Comparison of ENCODE assay signal across 8 cellular contexts in the genomic region with DNA sequence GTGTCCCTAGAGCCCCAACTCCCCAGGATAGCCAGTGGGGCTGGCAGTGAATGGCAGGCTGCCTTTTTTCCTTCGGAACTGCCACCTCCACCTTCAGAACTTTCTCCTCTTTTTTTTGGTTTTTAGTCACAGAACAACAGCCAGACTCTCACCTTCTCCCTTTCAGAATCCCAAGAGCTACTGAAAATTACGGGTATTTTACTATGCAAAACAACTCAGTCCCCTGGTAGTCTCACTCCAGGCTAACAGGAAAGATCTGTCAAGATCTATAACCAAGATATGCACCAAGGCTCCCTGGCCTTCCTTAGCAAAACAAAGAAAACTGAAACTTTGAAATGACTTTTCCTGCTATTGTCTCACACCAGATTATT. TPM values are rescaled to one million over a fixed set of nuclear protein-coding genes. Genes with fewer than 3 reads are reported as not detected.
DNase-seq lines count a peak whose midpoint lies in the region; ATAC-seq, FAIRE-seq and TF ChIP-seq lines count a peak whose summit lies in the region.

No MANE protein-coding gene starts in this region.

- H3K4me1 ChIP-seq in GM12878 (ENCODE audit: control insufficient read depth, insufficient read depth, low read length) = peaks cover 31% of the 10 kb centered on the region

- POLR2A ChIA-PET in GM12878 (lab: Charles Lee) = interaction anchor here (1.3 to 2.2 kb wide), 7 partner anchors 9 to 157 kb away, joined by 3 to 14 read pairs (median 5); partner anchors contain the start of genes TNFRSF1A and VAMP1

- H3K9me3 Mint-ChIP-seq in osteocyte (ENCODE audit: unreplicated experiment) = no peaks in the 10 kb centered on the region

- no peak for TF ChIP-seq EP300 in GM12878 (IDR thresholded peaks at IDR 0.05; ENCODE audit: borderline replicate concordance in 1 of 2, control insufficient read depth in 1 of 2, low read depth in 2 of 2, low read length in 2 of 2)

- peak overlapping the region; percentile 79 for H3K27ac ChIP-seq in GM12878 (ENCODE audit: control insufficient read depth, insufficient read depth)

- CTCF ChIA-PET in GM12878 (lab: Yijun Ruan, JAX) = interaction anchor here (0.8 to 2.1 kb wide), 24 partner anchors 10 to 184 kb away, joined by 3 to 48 read pairs (median 4); partner anchors contain the start of gene VAMP1

- SMC1A ChIA-PET in GM12878 (lab: Charles Lee; ENCODE audit: uncharacterized antibody, unreplicated experiment) = interaction anchor here (0.8 to 2.5 kb wide), 19 partner anchors 9 to 361 kb away, joined by 3 to 32 read pairs (median 4); partner anchors contain the start of gene TNFRSF1A

- H3K4me3 Mint-ChIP-seq in osteocyte (ENCODE audit: unreplicated experiment) = peak overlapping the region; percentile 11

- 14% methylated on average over 2 of the region's 2 CpGs for WGBS in GM12878 (ENCODE audit: insufficient coverage, insufficient replicate concordance, low lambda C conversion rate, missing lambda C conversion rate)

- TF ChIP-seq CTCF in GM12878 (IDR thresholded peaks at IDR 0.05 in 2 of 3, conservative IDR thresholded peaks at IDR 0.05 in 1 of 3; ENCODE audit: control insufficient read depth in 2 of 3, extremely low read depth in 1 of 3, insufficient read depth in 1 of 3, low read depth in 3 of 3, low read length in 3 of 3) (no peak), osteocyte (IDR thresholded peaks at IDR 0.05) (no peak), GM13976 (IDR thresholded peaks at IDR 0.05; ENCODE audit: borderline replicate concordance, control extremely low read depth, extremely low read depth, insufficient read depth, missing control alignments) (no peak)

- H3K27me3 ChIP-seq in GM12878 (replicated peaks in 1 of 2; ENCODE audit: control insufficient read depth in 2 of 2, insufficient read depth in 2 of 2, low read length in 1 of 2) = no peaks in the 10 kb centered on the region

- ATAC-seq in GM18499 (IDR thresholded peaks at IDR 0.05; ENCODE audit: insufficient read depth, unreplicated experiment) (peak; percentile 19), HG02981 (IDR thresholded peaks at IDR 0.05; ENCODE audit: unreplicated experiment) (peak; percentile 16), GM12878 (peak; percentile 52), GM21367 (IDR thresholded peaks at IDR 0.05; ENCODE audit: unreplicated experiment) (no peak)

- DNase-seq in GM12878 (ENCODE audit: low read depth, low spot score) (no peak), osteocyte (ENCODE audit: extremely low spot score, unreplicated experiment) (no peak), islet precursor cell (no peak), HCEC 1CT (no peak), GM13976 (ENCODE audit: low spot score) (no peak)

- peak overlapping the region; percentile 85 for H3K4me2 ChIP-seq in GM12878 (ENCODE audit: control insufficient read depth, insufficient read depth)

- H3K9ac ChIP-seq in GM12878 (ENCODE audit: control insufficient read depth, insufficient read depth, low read length) = peak overlapping the region; percentile 60; the same call in 1 of the 2 replicates

- no TSS peak for BruUV-seq in GM12878 (replicated peaks; lab: Mats Ljungman, UMichigan)

- H3K9me3 ChIP-seq in GM12878 (replicated peaks; ENCODE audit: control insufficient read depth, insufficient read depth, low read length) = no peaks in the 10 kb centered on the region

- no peaks in the 10 kb centered on the region for H3K27me3 Mint-ChIP-seq in osteocyte (ENCODE audit: unreplicated experiment)

- H3K79me2 ChIP-seq in GM12878 (ENCODE audit: control insufficient read depth, insufficient read depth, low read length) = no peaks in the 10 kb centered on the region

- in situ Hi-C loops in GM12878 (cut with MboI) (no loop called here), GM13976 (cut with MboI; ENCODE audit: low sequenced_read_pairs, unreplicated experiment) (no loop called here)

- no peak overlapping the region for H3K4me3 ChIP-seq in GM12878

- no peaks in the 10 kb centered on the region; a peak in 1 of 4 replicates for H3K36me3 ChIP-seq in GM12878 (ENCODE audit: control insufficient read depth in 2 of 2, insufficient read depth in 2 of 2, low read length in 1 of 2)

- no peaks in the 10 kb centered on the region for H4K20me1 ChIP-seq in GM12878 (ENCODE audit: control insufficient read depth, insufficient read depth)

- peak overlapping the region; percentile 97 for H3K27ac Mint-ChIP-seq in osteocyte (ENCODE audit: unreplicated experiment)

- peaks cover 64% of the 10 kb centered on the region for H3K4me1 Mint-ChIP-seq in osteocyte (ENCODE audit: unreplicated experiment)

- RAD21 ChIA-PET in GM12878 (lab: Charles Lee; ENCODE audit: unreplicated experiment) = interaction anchor here (0.8 to 2.0 kb wide), 20 partner anchors 10 to 309 kb away, joined by 3 to 23 read pairs (median 4); partner anchors contain the start of genes MRPL51, TNFRSF1A and VAMP1

- peak; percentile 18 for FAIRE-seq in GM12878 (lab: Jason Lieb, UNC)

- peaks cover 3% of the 10 kb centered on the region for H3K36me3 Mint-ChIP-seq in osteocyte (ENCODE audit: unreplicated experiment)

- TF ChIP-seq POLR2A in GM12878 (IDR thresholded peaks at IDR 0.05; ENCODE audit: low read depth, low read length) = no peak

- H2AFZ ChIP-seq in GM12878 (ENCODE audit: control insufficient read depth, low read depth, low read length) = peak overlapping the region; percentile 84

- intact Hi-C loops in GM12878 (cut with micrococcal nuclease; ENCODE audit: unreplicated experiment) = loop anchor here (2.0 to 5.0 kb wide), 2 partner anchors 100 to 144 kb away; no protein-coding TSS in a partner anchor

- no peak for TF ChIP-seq RAD21 in GM12878 (IDR thresholded peaks at IDR 0.05; ENCODE audit: insufficient read depth, low read depth, low read length)

RNA-seq across cellular contexts. Expression of gene PLEKHG6, which starts 12.5 kb away (rescaled TPM):
- total RNA-seq in GM12878 (2013; cell fraction: nucleolus; rRNA removed) = 2.3 and 2.8 TPM in 2 replicates
- total RNA-seq in GM12878 (2014; rRNA removed) = 1.0 and 1.4 TPM in 2 replicates
- total RNA-seq in GM12878 (2014; rRNA removed; fragmentation: Illumina TruSeq; extraction: Trizol) = 0.60 and 0.72 TPM in 2 replicates
- total RNA-seq in GM12878 (2021) = 0.90 and 1.5 TPM in 2 replicates
- 0.33 TPM for polyA plus RNA-seq in GM12878 (2011; ENCODE audit: low read depth)
- 1.4 and 2.0 TPM in 2 replicates for polyA plus RNA-seq in GM12878 (2011; rRNA removed)
- polyA plus RNA-seq in GM12878 (2011; cell fraction: cytosol; rRNA removed) = 4.7 and 9.6 TPM in 2 replicates
- polyA plus RNA-seq in GM12878 (2011; cell fraction: nucleus; rRNA removed) = 3.3 and 9.4 TPM in 2 replicates
- polyA plus RNA-seq in GM12878 (2012) = 1.6 and 2.4 TPM in 2 replicates
- polyA plus RNA-seq in GM12878 (2014; fragmentation: Illumina TruSeq; extraction: Trizol) = 0.10 and 0.62 TPM in 2 replicates
- polyA plus RNA-seq in GM12878 (2014; fragmentation: Nextera tagmentation; extraction: Ambion mirVana) = under 1 TPM; 0.10 to 0.20 TPM
- 1.6 and 4.0 TPM in 2 replicates for polyA plus RNA-seq in GM12878 (2014; rRNA removed)
- 1 to 10 TPM; 1.4 to 2.3 TPM for polyA plus RNA-seq in GM12878 (2016; fragmentation: Nextera tagmentation; extraction: Ambion mirVana)
- polyA minus RNA-seq in GM12878 (2011; rRNA and poly(A)+ RNA removed) = 1.7 and 9.9 TPM in 2 replicates
- 2.7 and 6.9 TPM in 2 replicates for polyA minus RNA-seq in GM12878 (2011; cell fraction: cytosol; rRNA and poly(A)+ RNA removed)
- polyA minus RNA-seq in GM12878 (2011; cell fraction: nucleus; rRNA and poly(A)+ RNA removed) = 0.60 and 6.0 TPM in 2 replicates
- total RNA-seq in osteocyte = 0.21 and 0.55 TPM in 2 replicates

RNA-seq across cellular contexts. Expression of gene TNFRSF1A, which starts 18.9 kb away (rescaled TPM):
- 25.3 and 26.1 TPM in 2 replicates for total RNA-seq in GM12878 (2013; cell fraction: nucleolus; rRNA removed)
- total RNA-seq in GM12878 (2014; rRNA removed) = 11.7 and 14.1 TPM in 2 replicates
- total RNA-seq in GM12878 (2014; rRNA removed; fragmentation: Illumina TruSeq; extraction: Trizol) = 7.3 and 9.8 TPM in 2 replicates
- 16.2 and 16.5 TPM in 2 replicates for total RNA-seq in GM12878 (2021)
- polyA plus RNA-seq in GM12878 (2011; ENCODE audit: low read depth) = 4.1 TPM
- 16.5 and 18.9 TPM in 2 replicates for polyA plus RNA-seq in GM12878 (2011; rRNA removed)
- 16.0 and 25.6 TPM in 2 replicates for polyA plus RNA-seq in GM12878 (2011; cell fraction: cytosol; rRNA removed)
- polyA plus RNA-seq in GM12878 (2011; cell fraction: nucleus; rRNA removed) = 30.0 and 37.3 TPM in 2 replicates
- 7.0 and 13.2 TPM in 2 replicates for polyA plus RNA-seq in GM12878 (2012)
- 6.4 and 14.8 TPM in 2 replicates for polyA plus RNA-seq in GM12878 (2014; fragmentation: Illumina TruSeq; extraction: Trizol)
- polyA plus RNA-seq in GM12878 (2014; fragmentation: Nextera tagmentation; extraction: Ambion mirVana) = under 1 TPM; 0.24 to 0.77 TPM
- 12.7 and 13.1 TPM in 2 replicates for polyA plus RNA-seq in GM12878 (2014; rRNA removed)
- 10 to 100 TPM; 10.6 to 13.0 TPM for polyA plus RNA-seq in GM12878 (2016; fragmentation: Nextera tagmentation; extraction: Ambion mirVana)
- polyA minus RNA-seq in GM12878 (2011; rRNA and poly(A)+ RNA removed) = 22.5 and 36.4 TPM in 2 replicates
- 13.6 and 15.8 TPM in 2 replicates for polyA minus RNA-seq in GM12878 (2011; cell fraction: cytosol; rRNA and poly(A)+ RNA removed)
- 24.8 and 42.8 TPM in 2 replicates for polyA minus RNA-seq in GM12878 (2011; cell fraction: nucleus; rRNA and poly(A)+ RNA removed)
- 170 and 188 TPM in 2 replicates for total RNA-seq in osteocyte

RNA-seq across cellular contexts. Expression of gene SCNN1A, which starts 52.4 kb away (rescaled TPM):
- not detected in 2 replicates for total RNA-seq in GM12878 (2013; cell fraction: nucleolus; rRNA removed)
- total RNA-seq in GM12878 (2014; rRNA removed) (not detected in 2 replicates), GM12878 (2014; rRNA removed; fragmentation: Illumina TruSeq; extraction: Trizol) (not detected in 2 replicates), GM12878 (2021) (0.56 and 0.69 TPM in 2 replicates), osteocyte (2.5 and 3.2 TPM in 2 replicates)
- not detected for polyA plus RNA-seq in GM12878 (2011; ENCODE audit: low read depth)
- polyA plus RNA-seq in GM12878 (2011; rRNA removed) (not detected in 2 replicates), GM12878 (2014; fragmentation: Illumina TruSeq; extraction: Trizol) (not detected in 2 replicates), GM12878 (2014; fragmentation: Nextera tagmentation; extraction: Ambion mirVana) (not detected), GM12878 (2014; rRNA removed) (0.03 TPM in 1 of 2 replicates, not detected in the other), GM12878 (2016; fragmentation: Nextera tagmentation; extraction: Ambion mirVana) (under 1 TPM in 1 of 2 experiments, not detected in 1; 0.14 TPM)
- not detected in 2 replicates for polyA plus RNA-seq in GM12878 (2011; cell fraction: cytosol; rRNA removed)
- not detected in 2 replicates for polyA plus RNA-seq in GM12878 (2011; cell fraction: nucleus; rRNA removed)
- polyA plus RNA-seq in GM12878 (2012) = not detected in 2 replicates
- polyA minus RNA-seq in GM12878 (2011; rRNA and poly(A)+ RNA removed) = not detected in 2 replicates
- polyA minus RNA-seq in GM12878 (2011; cell fraction: cytosol; rRNA and poly(A)+ RNA removed) = not detected in 2 replicates
- not detected in 2 replicates for polyA minus RNA-seq in GM12878 (2011; cell fraction: nucleus; rRNA and poly(A)+ RNA removed)
